8 cellular contexts compared by ENCODE assay signal in genomic region chr2:207142461-207142860, GRCh38. TPM values are rescaled to one million over a fixed set of nuclear protein-coding genes. Genes with fewer than 3 reads are reported as not detected.
DNase-seq lines count a peak whose midpoint lies in the region; ATAC-seq, FAIRE-seq and TF ChIP-seq lines count a peak whose summit lies in the region.

No MANE protein-coding gene starts in this region.

- in situ Hi-C loops in K562 (cut with MboI): no loop called here

- H3K9me2 ChIP-seq in Karpas-422 (replicated peaks; ENCODE audit: insufficient read depth, low read length): no peaks in the 10 kb centered on the region

- CTCF ChIA-PET in K562 (lab: Yijun Ruan, JAX; ENCODE audit: low intra/inter-chr PET ratio): no interaction called here

- FAIRE-seq in K562 (lab: Jason Lieb, UNC) (no peak), D721Med (lab: Jason Lieb, UNC) (no peak)

- H2AFZ ChIP-seq in Karpas-422 (ENCODE audit: low read length) (no peak overlapping the region), K562 (ENCODE audit: low read depth, low read length) (no peak overlapping the region)

- POLR2A ChIA-PET in K562 (lab: Yijun Ruan, JAX): interaction anchor here (1.0 kb wide), 1 partner anchor 14 kb away, joined by 3 read pairs; no protein-coding TSS in a partner anchor

- H3K36me3 ChIP-seq in Karpas-422 (ENCODE audit: insufficient read depth, low read length) (no peaks in the 10 kb centered on the region), K562 (ENCODE audit: control insufficient read depth, insufficient read depth, low read length) (no peaks in the 10 kb centered on the region)

- intact Hi-C loops in K562 (cut with micrococcal nuclease): loop anchor here (2.0 kb wide), 1 partner anchor 332 kb away; no protein-coding TSS in a partner anchor

- H3K4me3 ChIP-seq in Karpas-422 (ENCODE audit: low read length): no peak overlapping the region
- H3K4me3 ChIP-seq in K562: no peak overlapping the region

- H3K9me3 ChIP-seq in Karpas-422 (ENCODE audit: low read length) (no peaks in the 10 kb centered on the region), K562 (replicated peaks; ENCODE audit: control insufficient read depth, insufficient read depth, low read depth, low read length) (no peaks in the 10 kb centered on the region)

- H3K4me2 ChIP-seq in Karpas-422 (ENCODE audit: low read depth, low read length, poor library complexity, severe bottlenecking): no peak overlapping the region
- no peak overlapping the region for H3K4me2 ChIP-seq in K562 (ENCODE audit: insufficient read depth, low read length)

- H3K27ac ChIP-seq in Karpas-422 (ENCODE audit: low read length): no peak overlapping the region
- H3K27ac ChIP-seq in K562 (ENCODE audit: extremely low read depth, low read depth, low read length): no peak overlapping the region

- no peak for TF ChIP-seq POLR2A in K562 (conservative IDR thresholded peaks at IDR 0.05)

- DNase-seq in Karpas-422: peak; percentile 59
- DNase-seq in K562 (ENCODE audit: extremely low read depth in 1 of 4, low spot score in 3 of 4): no peak
- peak; percentile 39 for DNase-seq in midbrain (lab: John Stamatoyannopoulos, UW)
- DNase-seq in ecto neural progenitor cell (ENCODE audit: low spot score): no peak
- no peak for DNase-seq in cerebellum (ENCODE audit: low spot score)
- no peak for DNase-seq in putamen (ENCODE audit: low spot score)
- no peak for DNase-seq in D721Med (ENCODE audit: insufficient read length, low spot score)

- no peaks in the 10 kb centered on the region for H3K9me1 ChIP-seq in K562 (ENCODE audit: control insufficient read depth, insufficient read depth, low read length)

- H4K20me1 ChIP-seq in Karpas-422 (ENCODE audit: insufficient read depth, low read depth, low read length): peaks cover 23% of the 10 kb centered on the region; the same call in 1 of the 2 replicates
- H4K20me1 ChIP-seq in K562 (replicated peaks; ENCODE audit: control insufficient read depth, insufficient read depth, low read length): no peaks in the 10 kb centered on the region

- peaks cover 12% of the 10 kb centered on the region for H3K4me1 ChIP-seq in Karpas-422 (ENCODE audit: low read length)
- no peaks in the 10 kb centered on the region; a peak in 1 of 5 replicates for H3K4me1 ChIP-seq in K562 (replicated peaks in 1 of 2; ENCODE audit: control insufficient read depth in 2 of 2, insufficient read depth in 2 of 2, low read length in 2 of 2)

- no peaks in the 10 kb centered on the region for H3K27me3 ChIP-seq in Karpas-422 (ENCODE audit: low read length)
- H3K27me3 ChIP-seq in K562 (ENCODE audit: control insufficient read depth in 2 of 2, insufficient read depth in 2 of 2, low read length in 2 of 2): no peaks in the 10 kb centered on the region

- H3K79me2 ChIP-seq in Karpas-422 (ENCODE audit: low read length) (no peaks in the 10 kb centered on the region), K562 (ENCODE audit: control insufficient read depth, insufficient read depth, low read length) (no peaks in the 10 kb centered on the region)

- 0% methylated on average over 3 of the region's 3 CpGs for WGBS in K562 (ENCODE audit: insufficient coverage, low coverage, missing lambda C conversion rate)

- TF ChIP-seq EP300 in K562 (IDR thresholded peaks at IDR 0.05; ENCODE audit: low read length): no peak

- 0 out of 6 replicates have a peak, but pooled peaks of 1 of the 3 experiments have one; percentile 13 for TF ChIP-seq CTCF in K562 (IDR thresholded peaks at IDR 0.05 in 2 of 3, conservative IDR thresholded peaks at IDR 0.05 in 1 of 3; ENCODE audit: insufficient read depth in 2 of 3, low read depth in 1 of 3, low read length in 3 of 3)
- no peak for TF ChIP-seq CTCF in D721Med (IDR thresholded peaks at IDR 0.05; ENCODE audit: insufficient read depth, missing control alignments)

- H3K9ac ChIP-seq in Karpas-422 (ENCODE audit: low read length) (no peak overlapping the region), K562 (ENCODE audit: insufficient read depth in 1 of 2, low read depth in 2 of 2, low read length in 2 of 2) (no peak overlapping the region)

- ATAC-seq in GM18873 (IDR thresholded peaks at IDR 0.05; ENCODE audit: low FRiP score, unreplicated experiment): peak; percentile 45
- ATAC-seq in K562: no peak

- no peak for TF ChIP-seq RAD21 in K562 (CRISPR knock-in tag; conservative IDR thresholded peaks at IDR 0.05 in 1 of 2, IDR thresholded peaks at IDR 0.05 in 1 of 2)

- no TSS peak for BruUV-seq in K562 (replicated peaks; lab: Mats Ljungman, UMichigan)

TF ChIP-seq in K562, 482 proteins besides CTCF, POLR2A, EP300 and RAD21:
- TF ChIP-seq ZBTB2 (IDR thresholded peaks at IDR 0.05) (no peak), ZKSCAN1 (IDR thresholded peaks at IDR 0.05; ENCODE audit: low read depth, low read length) (peak; percentile 62; the same call in 1 of the 2 replicates), CREB3 (tag; conservative IDR thresholded peaks at IDR 0.05; ENCODE audit: low read depth) (no peak)
TF ChIP-seq in K562: peak in this region for 1.

RNA-seq across cellular contexts. Expression of gene KLF7, which starts 23.3 kb away (rescaled TPM):
- 6.5 and 8.8 TPM in 2 replicates for total RNA-seq in Karpas-422 (2014; rRNA removed; shearing (Covaris generic); ENCODE audit: low replicate concordance)
- 0.46 and 0.58 TPM in 2 replicates for total RNA-seq in K562 (2011; cell fraction: chromatin; rRNA removed; ENCODE audit: low replicate concordance)
- total RNA-seq in K562 (2011; cell fraction: nucleolus; rRNA removed): 0.33 and 0.53 TPM in 2 replicates
- 0.23 and 0.37 TPM in 2 replicates for total RNA-seq in K562 (2011; cell fraction: nucleoplasm; rRNA removed)
- total RNA-seq in K562 (2014; rRNA removed) (0.05 TPM in 1 of 2 replicates, not detected in the other), K562 (2014; rRNA removed; fragmentation: Illumina TruSeq; extraction: Trizol) (0.11 and 0.29 TPM in 2 replicates), K562 (2015; rRNA removed; fragmentation: Illumina TruSeq; extraction: Trizol) (0.07 and 0.11 TPM in 2 replicates), K562 (2021) (0.47 and 0.49 TPM in 2 replicates), cerebellum (60.2 TPM)
- polyA plus RNA-seq in K562 (2011; rRNA removed) (0.28 and 0.54 TPM in 2 replicates), K562 (2014; fragmentation: Illumina TruSeq; extraction: Trizol) (0.06 and 0.08 TPM in 2 replicates), K562 (2014; fragmentation: Nextera tagmentation; extraction: Ambion mirVana) (under 1 TPM; 0.04 to 0.06 TPM), K562 (2014; rRNA removed) (0.24 TPM in 1 of 2 replicates, not detected in the other)
- 0.37 and 0.83 TPM in 2 replicates for polyA plus RNA-seq in K562 (2011; cell fraction: cytosol; rRNA removed)
- 0.73 and 2.3 TPM in 2 replicates for polyA plus RNA-seq in K562 (2011; cell fraction: nucleus; rRNA removed)
- 0.29 and 0.69 TPM in 2 replicates for polyA plus RNA-seq in K562 (2012)
- 0.54 and 0.74 TPM in 2 replicates for polyA minus RNA-seq in K562 (2011; rRNA and poly(A)+ RNA removed)
- 0.48 TPM in 1 of 2 replicates, not detected in the other for polyA minus RNA-seq in K562 (2011; cell fraction: cytosol; rRNA and poly(A)+ RNA removed)
- polyA minus RNA-seq in K562 (2011; cell fraction: nucleus; rRNA and poly(A)+ RNA removed): 0.54 and 0.89 TPM in 2 replicates

Comparison
In these comparisons a context has a peak if more than half of its experiments do, and no peak if none do; other contexts are left out.
1. DNase-seq: peak in Karpas-422 (single experiment) and midbrain (single experiment); none in K562 (0 of 4), ecto neural progenitor cell (single experiment), cerebellum (single experiment), putamen (single experiment) and D721Med (single experiment).